In the genomic region with DNA sequence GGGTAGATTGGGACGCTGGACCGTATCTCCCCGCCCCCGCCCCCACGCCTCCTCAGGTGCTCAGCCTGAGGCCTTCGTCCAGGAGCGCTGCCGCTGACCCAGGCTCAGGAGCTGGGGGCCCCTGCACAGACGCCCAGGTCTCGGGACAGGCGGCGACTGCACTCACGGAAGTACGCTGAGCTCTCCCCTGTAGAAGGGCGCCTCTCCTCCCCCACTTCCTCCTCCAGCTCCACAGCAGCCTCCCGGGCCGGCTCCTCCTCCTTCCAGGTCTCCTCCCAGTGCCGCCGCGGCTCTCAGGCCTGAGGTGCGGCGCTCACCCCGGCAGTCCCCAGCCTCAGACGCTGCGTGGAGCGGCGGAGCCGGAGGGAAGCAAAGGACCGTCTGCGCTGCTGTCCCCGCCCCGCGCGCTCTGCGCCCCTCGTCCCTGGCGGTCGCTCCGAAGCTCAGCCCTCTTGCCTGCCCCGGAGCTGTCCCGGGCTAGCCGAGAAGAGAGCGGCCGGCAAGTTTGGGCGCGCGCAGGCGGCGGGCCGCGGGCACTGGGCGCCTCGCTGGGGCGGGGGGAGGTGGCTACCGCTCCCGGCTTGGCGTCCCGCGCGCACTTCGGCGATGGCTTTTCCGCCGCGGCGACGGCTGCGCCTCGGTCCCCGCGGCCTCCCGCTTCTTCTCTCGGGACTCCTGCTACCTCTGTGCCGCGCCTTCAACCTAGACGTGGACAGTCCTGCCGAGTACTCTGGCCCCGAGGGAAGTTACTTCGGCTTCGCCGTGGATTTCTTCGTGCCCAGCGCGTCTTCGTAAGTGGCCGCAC, we compare ENCODE assay signal across 8 cellular contexts. TPM values are rescaled to one million over a fixed set of nuclear protein-coding genes. Genes with fewer than 3 reads are reported as not detected.
DNase-seq lines count a peak whose midpoint lies in the region; ATAC-seq and TF ChIP-seq lines count a peak whose summit lies in the region.

A gene (plus strand): TSS at position 324 of the 805 bp plus-strand sequence. CDS start 283 bp downstream, at position 607.

- H3F3A ChIP-seq in neural cell (ENCODE audit: insufficient read depth, low read length, poor library complexity, severe bottlenecking): no peaks in the 10 kb centered on the region

- no peaks in the 10 kb centered on the region for H3K9me3 ChIP-seq in neural cell (ENCODE audit: low read length)

- TF ChIP-seq POLR2A in Raji (IDR thresholded peaks at IDR 0.05; ENCODE audit: insufficient read depth, low read depth, low read length): peak; percentile 87

- no peaks in the 10 kb centered on the region for H3K9me2 ChIP-seq in neural cell (ENCODE audit: insufficient read depth, low read length)

- H3K4me2 ChIP-seq in neural cell (ENCODE audit: low read length): peak within 1 kb of the TSS; percentile 50

- peaks cover 11% of the 10 kb centered on the region for H3K27me3 ChIP-seq in neural cell (ENCODE audit: insufficient read depth, low read depth, low read length)

- H3K4me3 Mint-ChIP-seq in stimulated activated naive CD8-positive, alpha-beta T cell treated with anti-CD3 and anti-CD28 coated beads, Interleukin-15, amount 100 ng/mL, for 72 hours: peak within 1 kb of the TSS; percentile 77 to 89

- peak; percentile 97 for DNase-seq in Daoy (ENCODE audit: low read depth)
- DNase-seq in KG1 (lab: John Stamatoyannopoulos, UW): peak; percentile 51
- peak; percentile 63 for DNase-seq in activated gamma-delta T cell (lab: John Stamatoyannopoulos, UW)
- DNase-seq in fibroblast of villous mesenchyme (ENCODE audit: low read depth): peak; percentile 94
- DNase-seq in stimulated activated naive CD8-positive, alpha-beta T cell treated with anti-CD3 and anti-CD28 coated beads, Interleukin-15, amount 100 ng/mL, for 72 hours: peak; percentile 84 to 88

- TF ChIP-seq EP300 in neural cell (conservative IDR thresholded peaks at IDR 0.05; ENCODE audit: poor library complexity, severe bottlenecking): no peak

- H3K27ac Mint-ChIP-seq in stimulated activated naive CD8-positive, alpha-beta T cell treated with anti-CD3 and anti-CD28 coated beads, Interleukin-15, amount 100 ng/mL, for 72 hours: peak within 1 kb of the TSS; percentile 84 to 94

- H3K79me2 ChIP-seq in neural cell (replicated peaks; ENCODE audit: insufficient read depth, low read length): peaks cover 7% of the 10 kb centered on the region

- H3K27ac ChIP-seq in neural cell (ENCODE audit: low read length): no peak within 1 kb of the TSS

- H4K20me1 ChIP-seq in neural cell (ENCODE audit: insufficient read depth): no peaks in the 10 kb centered on the region

- peak; percentile 42 for TF ChIP-seq RAD21 in neural cell (conservative IDR thresholded peaks at IDR 0.05)

- H3K9ac ChIP-seq in neural cell (ENCODE audit: low read length): peak within 1 kb of the TSS; percentile 63

- ATAC-seq in GM21723 (IDR thresholded peaks at IDR 0.05; ENCODE audit: unreplicated experiment): peak; percentile 96
- ATAC-seq in stimulated activated naive CD8-positive, alpha-beta T cell treated with anti-CD3 and anti-CD28 coated beads, Interleukin-15, amount 100 ng/mL, for 72 hours: peak; percentile 96

- H3K4me1 Mint-ChIP-seq in stimulated activated naive CD8-positive, alpha-beta T cell treated with anti-CD3 and anti-CD28 coated beads, Interleukin-15, amount 100 ng/mL, for 72 hours: peaks cover 24% of the 10 kb centered on the region

- H3K36me3 ChIP-seq in neural cell (ENCODE audit: insufficient read depth, low read length): no peaks in the 10 kb centered on the region

- H3K9me3 Mint-ChIP-seq in stimulated activated naive CD8-positive, alpha-beta T cell treated with anti-CD3 and anti-CD28 coated beads, Interleukin-15, amount 100 ng/mL, for 72 hours: no peaks in the 10 kb centered on the region

- no peak for TF ChIP-seq CTCF in fibroblast of villous mesenchyme (IDR thresholded peaks at IDR 0.05; ENCODE audit: insufficient read depth, low read depth, low read length)
- TF ChIP-seq CTCF in neural cell (IDR thresholded peaks at IDR 0.05; ENCODE audit: poor library complexity, severe bottlenecking): peak; percentile 42

- no peaks in the 10 kb centered on the region for H3K27me3 Mint-ChIP-seq in stimulated activated naive CD8-positive, alpha-beta T cell treated with anti-CD3 and anti-CD28 coated beads, Interleukin-15, amount 100 ng/mL, for 72 hours

- H3K4me3 ChIP-seq in fibroblast of villous mesenchyme (ENCODE audit: low read depth, low read length) (peak within 1 kb of the TSS; percentile 93), neural cell (ENCODE audit: low read length) (peak within 1 kb of the TSS; percentile 91)

- H2AFZ ChIP-seq in neural cell (ENCODE audit: low read depth, low read length): peak within 1 kb of the TSS; percentile 66

TF ChIP-seq in neural cell, 6 proteins besides CTCF, POLR2A, EP300 and RAD21:
- TF ChIP-seq POLR2AphosphoS5 (IDR thresholded peaks at IDR 0.05): no peak
- no peak for TF ChIP-seq TAF1 (IDR thresholded peaks at IDR 0.05; ENCODE audit: low read depth)
- peak; percentile 44 for TF ChIP-seq MXI1 (conservative IDR thresholded peaks at IDR 0.05; ENCODE audit: poor library complexity, severe bottlenecking)
- TF ChIP-seq EZH2 (IDR thresholded peaks at IDR 0.05; ENCODE audit: borderline replicate concordance, insufficient read depth, low read length, poor library complexity, severe bottlenecking): no peak
- TF ChIP-seq, protein P1, sequence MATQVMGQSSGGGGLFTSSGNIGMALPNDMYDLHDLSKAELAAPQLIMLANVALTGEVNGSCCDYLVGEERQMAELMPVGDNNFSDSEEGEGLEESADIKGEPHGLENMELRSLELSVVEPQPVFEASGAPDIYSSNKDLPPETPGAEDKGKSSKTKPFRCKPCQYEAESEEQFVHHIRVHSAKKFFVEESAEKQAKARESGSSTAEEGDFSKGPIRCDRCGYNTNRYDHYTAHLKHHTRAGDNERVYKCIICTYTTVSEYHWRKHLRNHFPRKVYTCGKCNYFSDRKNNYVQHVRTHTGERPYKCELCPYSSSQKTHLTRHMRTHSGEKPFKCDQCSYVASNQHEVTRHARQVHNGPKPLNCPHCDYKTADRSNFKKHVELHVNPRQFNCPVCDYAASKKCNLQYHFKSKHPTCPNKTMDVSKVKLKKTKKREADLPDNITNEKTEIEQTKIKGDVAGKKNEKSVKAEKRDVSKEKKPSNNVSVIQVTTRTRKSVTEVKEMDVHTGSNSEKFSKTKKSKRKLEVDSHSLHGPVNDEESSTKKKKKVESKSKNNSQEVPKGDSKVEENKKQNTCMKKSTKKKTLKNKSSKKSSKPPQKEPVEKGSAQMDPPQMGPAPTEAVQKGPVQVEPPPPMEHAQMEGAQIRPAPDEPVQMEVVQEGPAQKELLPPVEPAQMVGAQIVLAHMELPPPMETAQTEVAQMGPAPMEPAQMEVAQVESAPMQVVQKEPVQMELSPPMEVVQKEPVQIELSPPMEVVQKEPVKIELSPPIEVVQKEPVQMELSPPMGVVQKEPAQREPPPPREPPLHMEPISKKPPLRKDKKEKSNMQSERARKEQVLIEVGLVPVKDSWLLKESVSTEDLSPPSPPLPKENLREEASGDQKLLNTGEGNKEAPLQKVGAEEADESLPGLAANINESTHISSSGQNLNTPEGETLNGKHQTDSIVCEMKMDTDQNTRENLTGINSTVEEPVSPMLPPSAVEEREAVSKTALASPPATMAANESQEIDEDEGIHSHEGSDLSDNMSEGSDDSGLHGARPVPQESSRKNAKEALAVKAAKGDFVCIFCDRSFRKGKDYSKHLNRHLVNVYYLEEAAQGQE (IDR thresholded peaks at IDR 0.05; ENCODE audit: borderline replicate concordance): no peak
- TF ChIP-seq SMC3 (conservative IDR thresholded peaks at IDR 0.05; ENCODE audit: poor library complexity): peak; percentile 35

RNA-seq across cellular contexts. Expression of the gene that starts here (rescaled TPM):
- total RNA-seq in Daoy (2014; rRNA removed; shearing (Covaris generic)): 118 and 128 TPM in 2 replicates
- 260 and 417 TPM in 2 replicates for total RNA-seq in fibroblast of villous mesenchyme
- polyA plus RNA-seq in neural cell: 5.6 and 6.6 TPM in 2 replicates
- polyA minus RNA-seq in neural cell: 8.3 and 8.9 TPM in 2 replicates
